ENCODE assay signal across 1 cellular context in genomic region chr10:103645141-103646054, GRCh38.
TF ChIP-seq lines count a peak whose summit lies in the region.

No MANE protein-coding gene starts in this region.

TF ChIP-seq in IMR-90, 13 proteins besides CTCF, POLR2A, EP300 and RAD21 (continued from another document):
- TF ChIP-seq USF2 (IDR thresholded peaks at IDR 0.05; ENCODE audit: low read depth, low read length), result no peak
- no peak for TF ChIP-seq NFE2L2 (IDR thresholded peaks at IDR 0.05; ENCODE audit: low read depth, low read length)
- peak; percentile 74 for TF ChIP-seq RCOR1 (IDR thresholded peaks at IDR 0.05; ENCODE audit: insufficient replicate concordance, low read length)
- TF ChIP-seq CHD1 (IDR thresholded peaks at IDR 0.05; ENCODE audit: low read depth, low read length), result 0 out of 2 replicates have a peak, but pooled peaks have one; percentile 29
TF ChIP-seq in IMR-90: peak in this region for 7.
